In the genomic region with DNA sequence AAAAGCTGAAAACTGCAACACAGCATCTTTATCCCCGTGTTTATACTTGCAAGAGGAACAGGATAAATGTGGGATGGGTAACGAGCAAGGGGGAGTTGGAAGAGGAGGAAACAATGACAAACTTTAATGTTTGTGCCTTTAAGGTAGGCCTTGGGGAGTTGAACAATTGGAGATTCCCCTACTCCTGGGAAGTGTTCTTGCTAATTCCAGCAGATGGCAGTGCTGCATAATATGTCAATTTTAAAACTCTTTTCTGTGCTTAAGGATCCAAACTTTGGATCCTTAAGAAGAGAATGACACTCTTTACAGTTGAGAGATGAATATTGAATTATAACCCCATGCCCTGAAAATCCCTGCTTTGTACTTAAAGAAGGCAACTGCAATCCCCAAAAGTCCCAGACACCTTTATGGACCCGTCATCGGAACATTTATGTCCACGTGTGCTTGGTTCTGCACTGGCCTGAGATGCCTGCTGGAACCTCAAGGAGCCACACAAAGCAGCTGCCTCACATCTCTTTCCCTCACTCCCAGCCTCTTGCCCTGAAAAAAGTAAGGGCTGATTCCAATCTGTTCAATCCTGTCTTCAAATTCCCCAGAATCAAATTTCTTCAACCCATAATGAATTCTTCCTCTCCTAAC, we compare ENCODE assay signal across 8 cellular contexts. TPM values are rescaled to one million over a fixed set of nuclear protein-coding genes. Genes with fewer than 3 reads are reported as not detected.
DNase-seq lines count a peak whose midpoint lies in the region; ATAC-seq, FAIRE-seq and TF ChIP-seq lines count a peak whose summit lies in the region.

No MANE protein-coding gene starts in this region.

- no peak overlapping the region for H3K4me3 ChIP-seq in GM23338
- no peak overlapping the region for H3K4me3 ChIP-seq in liver (ENCODE audit: low read depth in 1 of 3, low read length in 3 of 3)

- no peaks in the 10 kb centered on the region for H3K36me3 ChIP-seq in GM23338 (ENCODE audit: insufficient read depth)
- H3K36me3 ChIP-seq in liver (ENCODE audit: control insufficient read depth in 4 of 4, insufficient read depth in 3 of 4, low read depth in 1 of 4, low read length in 3 of 4), result no peaks in the 10 kb centered on the region

- peak overlapping the region; percentile 9; the same call in 1 of the 2 replicates for H3K27ac Mint-ChIP-seq in GM23338
- no peak overlapping the region for H3K27ac Mint-ChIP-seq in chondrocyte (ENCODE audit: unreplicated experiment)

- H3K27me3 ChIP-seq in GM23338 (ENCODE audit: insufficient read depth) (no peaks in the 10 kb centered on the region), liver (ENCODE audit: control insufficient read depth in 4 of 4, insufficient read depth in 4 of 4, low read length in 3 of 4) (no peaks in the 10 kb centered on the region)

- no peaks in the 10 kb centered on the region for H3K79me2 ChIP-seq in GM23338 (replicated peaks; ENCODE audit: insufficient read depth)

- peaks cover 2% of the 10 kb centered on the region for H3K27me3 Mint-ChIP-seq in GM23338 (ENCODE audit: insufficient read depth, low read depth, poor library complexity)
- no peaks in the 10 kb centered on the region for H3K27me3 Mint-ChIP-seq in chondrocyte (ENCODE audit: low read depth)

- H3K27ac ChIP-seq in GM23338 (ENCODE audit: low read depth), result no peak overlapping the region
- H3K27ac ChIP-seq in liver (ENCODE audit: low read depth in 1 of 2, low read length in 2 of 2), result no peak overlapping the region

- 59% methylated on average over 5 of the region's 5 CpGs for WGBS in liver

- H3K4me2 ChIP-seq in GM23338, result no peak overlapping the region

- no peak overlapping the region for H2AFZ ChIP-seq in GM23338

- ATAC-seq in GM23338 (peak; percentile 86), HG02642 (IDR thresholded peaks at IDR 0.05; ENCODE audit: poor library complexity, unreplicated experiment) (no peak)

- H3K4me3 Mint-ChIP-seq in GM23338 (no peak overlapping the region), chondrocyte (ENCODE audit: unreplicated experiment) (no peak overlapping the region)

- H3K36me3 Mint-ChIP-seq in GM23338 (ENCODE audit: low read depth) (no peaks in the 10 kb centered on the region), chondrocyte (ENCODE audit: low read depth) (no peaks in the 10 kb centered on the region)

- DNase-seq in Caki2 (ENCODE audit: low read depth), result peak; percentile 48
- peak; percentile 77 for DNase-seq in GM23338 (ENCODE audit: low spot score)
- DNase-seq in NCI-H748 treated with DMSO at 0.1 percent for 48 hours (lab: John Stamatoyannopoulos, UW), result peak; percentile 19
- no peak for DNase-seq in chondrocyte (ENCODE audit: low spot score)
- DNase-seq in urothelium cell line (ENCODE audit: low spot score), result peak; percentile 40
- DNase-seq in NCI-H524 treated with DMSO at 0.1 percent for 48 hours (lab: John Stamatoyannopoulos, UW), result no peak

- TF ChIP-seq CTCF in GM23338 (conservative IDR thresholded peaks at IDR 0.05; ENCODE audit: low read depth in 2 of 2) (peak; percentile 84 to 86), chondrocyte (IDR thresholded peaks at IDR 0.05) (peak; percentile 94), liver (IDR thresholded peaks at IDR 0.05; ENCODE audit: low read depth, low read length, missing input control) (peak; percentile 91)

- H3K9me3 Mint-ChIP-seq in GM23338 (no peaks in the 10 kb centered on the region), chondrocyte (ENCODE audit: low read depth) (no peaks in the 10 kb centered on the region)

- no peaks in the 10 kb centered on the region for H3K9me3 ChIP-seq in liver (ENCODE audit: control insufficient read depth in 4 of 4, low read length in 3 of 4)

- in situ Hi-C loops in Caki2 (cut with HindIII; ENCODE audit: low pct_unique_long_range_greater_than_20kb, low sequenced_read_pairs), result no loop called here

- H3K4me1 Mint-ChIP-seq in GM23338, result peaks cover 34% of the 10 kb centered on the region
- H3K4me1 Mint-ChIP-seq in chondrocyte (ENCODE audit: low read depth), result peaks cover 36% of the 10 kb centered on the region

- no peak overlapping the region for H3K9ac ChIP-seq in liver (ENCODE audit: low read depth in 1 of 2, low read length in 2 of 2)

- H3K4me1 ChIP-seq in GM23338 (ENCODE audit: insufficient read depth), result peaks cover 19% of the 10 kb centered on the region
- peaks cover 0 to 15% (median 14%) of the 10 kb centered on the region in 4 donors for H3K4me1 ChIP-seq in liver (ENCODE audit: control insufficient read depth in 4 of 4, insufficient read depth in 4 of 4, low read length in 3 of 4)

- H4K20me1 ChIP-seq in GM23338 (replicated peaks; ENCODE audit: insufficient read depth), result no peaks in the 10 kb centered on the region

- no peaks in the 10 kb centered on the region for H3F3A ChIP-seq in GM23338 (replicated peaks; ENCODE audit: low read depth)

- FAIRE-seq in urothelium cell line (lab: Jason Lieb, UNC), result no peak

- no peaks in the 10 kb centered on the region for H3K9me2 ChIP-seq in GM23338 (ENCODE audit: insufficient read depth)

- peak; percentile 95 to 97 for TF ChIP-seq RAD21 in liver (IDR thresholded peaks at IDR 0.05)

TF ChIP-seq in liver, 16 proteins besides CTCF, POLR2A, EP300 and RAD21:
- no peak for TF ChIP-seq SP1 (IDR thresholded peaks at IDR 0.05)
- TF ChIP-seq, protein P1, sequence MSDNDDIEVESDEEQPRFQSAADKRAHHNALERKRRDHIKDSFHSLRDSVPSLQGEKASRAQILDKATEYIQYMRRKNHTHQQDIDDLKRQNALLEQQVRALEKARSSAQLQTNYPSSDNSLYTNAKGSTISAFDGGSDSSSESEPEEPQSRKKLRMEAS (IDR thresholded peaks at IDR 0.05), result no peak
- TF ChIP-seq HNF4A (conservative IDR thresholded peaks at IDR 0.05), result peak in 1 of 2 donors; percentile 28

RNA-seq across cellular contexts. Expression of a gene that starts 12.0 kb away (rescaled TPM):
- total RNA-seq in Caki2 (2014; rRNA removed; shearing (Covaris generic); ENCODE audit: low replicate concordance), result 7.2 and 16.0 TPM in 2 replicates
- total RNA-seq in GM23338 (2014; rRNA removed; shearing (Covaris generic)), result 2.7 TPM in 2 replicates
- 2.7 and 3.2 TPM in 2 replicates for polyA plus RNA-seq in GM23338 (2016; fragmentation: Nextera tagmentation; extraction: Ambion mirVana)
- 12.8 to 13.7 TPM (median 13.0 TPM) in 3 replicates for total RNA-seq in chondrocyte
- total RNA-seq in liver, result 10 to 100 TPM in 1 of 2 donors, 1 to 10 TPM in 1; 5.0 to 10.7 TPM
- 1 to 10 TPM; 6.2 to 7.3 TPM for polyA plus RNA-seq in liver

RNA-seq across cellular contexts. Expression of a gene that starts 33.9 kb away (rescaled TPM):
- total RNA-seq in Caki2 (2014; rRNA removed; shearing (Covaris generic); ENCODE audit: low replicate concordance), result 19.8 and 26.9 TPM in 2 replicates
- total RNA-seq in GM23338 (2014; rRNA removed; shearing (Covaris generic)), result 3.1 and 3.9 TPM in 2 replicates
- polyA plus RNA-seq in GM23338 (2016; fragmentation: Nextera tagmentation; extraction: Ambion mirVana) (1.5 and 2.4 TPM in 2 replicates), liver (10 to 100 TPM in 1 of 2 donors, 1 to 10 TPM in 1; 8.1 to 17.5 TPM)
- total RNA-seq in chondrocyte (2.0 to 4.4 TPM (median 2.0 TPM) in 3 replicates), liver (10 to 100 TPM; 11.4 to 11.8 TPM)

RNA-seq across cellular contexts. Expression of a gene that starts 48.5 kb away (rescaled TPM):
- not detected in 2 replicates for total RNA-seq in Caki2 (2014; rRNA removed; shearing (Covaris generic); ENCODE audit: low replicate concordance)
- not detected in 2 replicates for total RNA-seq in GM23338 (2014; rRNA removed; shearing (Covaris generic))
- 0.10 TPM in 2 replicates for polyA plus RNA-seq in GM23338 (2016; fragmentation: Nextera tagmentation; extraction: Ambion mirVana)
- total RNA-seq in chondrocyte, result not detected in 3 replicates
- 10 to 100 TPM in 1 of 2 donors, not detected in 1; 13.3 TPM for total RNA-seq in liver
- polyA plus RNA-seq in liver, result under 1 TPM in 1 of 2 donors, not detected in 1; 0.15 TPM

Comparison
In these comparisons a context has a peak if more than half of its experiments do, and no peak if none do; other contexts are left out.
1. DNase-seq: peak in Caki2 (single experiment), GM23338 (single experiment), NCI-H748 treated with DMSO at 0.1 percent for 48 hours (single experiment) and urothelium cell line (single experiment); none in chondrocyte (single experiment) and NCI-H524 treated with DMSO at 0.1 percent for 48 hours (single experiment).
2. Peak in every context shown above with its lines, with median percentiles within 50 percentile points of each other: CTCF ChIP-seq.